Comparison of ENCODE assay signal across 16 cellular contexts in the genomic region with DNA sequence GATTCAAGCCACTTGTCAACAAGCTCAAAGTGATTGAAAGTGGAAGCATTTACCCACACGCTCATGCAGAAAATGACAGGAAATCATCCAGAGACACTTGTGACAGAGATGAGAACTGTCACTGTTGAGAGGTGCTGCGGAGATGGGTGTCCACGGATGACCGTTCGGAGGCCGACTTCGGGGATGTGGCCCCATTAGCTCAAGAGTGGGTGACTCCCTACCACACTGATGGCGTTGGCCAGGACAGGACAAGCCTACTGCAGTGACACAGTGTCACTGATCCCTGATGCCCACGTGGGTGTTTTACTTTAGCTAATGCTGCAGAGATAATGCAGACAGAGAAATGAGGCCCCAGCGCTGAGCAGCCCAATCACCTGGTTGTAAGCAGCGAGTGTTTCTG.
DNase-seq lines count a peak whose midpoint lies in the region; ATAC-seq, FAIRE-seq and TF ChIP-seq lines count a peak whose summit lies in the region.
"Had no signal": no experiment of that assay in that cellular context is flagged by ENCODE, and none has a peak within 500 bp of the region (broad histone marks: within the 10 kb centered on the region; RNA-seq: fewer than 3 reads in every experiment).

No MANE protein-coding gene starts in this region.

- no peaks in the 10 kb centered on the region for H4K20me1 ChIP-seq in K562 (replicated peaks; ENCODE audit: control insufficient read depth, insufficient read depth, low read length)

- no peak for TF ChIP-seq EP300 in K562 (IDR thresholded peaks at IDR 0.05; ENCODE audit: low read length)
- no peak for TF ChIP-seq EP300 in tibial nerve (IDR thresholded peaks at IDR 0.05)

- TF ChIP-seq POLR2A in K562 (conservative IDR thresholded peaks at IDR 0.05) (no peak), tibial nerve (IDR thresholded peaks at IDR 0.05) (no peak)

- BruUV-seq in K562 (replicated peaks; lab: Mats Ljungman, UMichigan): no TSS peak

- in situ Hi-C loops in K562 (cut with MboI): no loop called here

- intact Hi-C loops in K562 (cut with micrococcal nuclease): no loop called here

- FAIRE-seq in K562 (lab: Jason Lieb, UNC): no peak
- FAIRE-seq: colon had no signal

- peak; percentile 64 for ATAC-seq in T-helper 17 cell
- peak; percentile 14; the same call in 2 of the 3 replicates for ATAC-seq in K562

- H3K4me1 ChIP-seq in K562 (replicated peaks in 1 of 2; ENCODE audit: control insufficient read depth in 2 of 2, insufficient read depth in 2 of 2, low read length in 2 of 2): peaks cover 22 to 23% of the 10 kb centered on the region in 2 experiments
- H3K4me1 ChIP-seq in tibial nerve: no peaks in the 10 kb centered on the region
- H3K4me1 ChIP-seq: prostate gland had no signal

- WGBS in K562 (ENCODE audit: insufficient coverage, low coverage, missing lambda C conversion rate): 44% methylated on average over 11 of the region's 11 CpGs
- WGBS in tibial nerve, 2 donors: 80 to 84% methylated on average over 11 of the region's 11 CpGs

- no peak for TF ChIP-seq CTCF in K562 (IDR thresholded peaks at IDR 0.05 in 2 of 3, conservative IDR thresholded peaks at IDR 0.05 in 1 of 3; ENCODE audit: insufficient read depth in 2 of 3, low read depth in 1 of 3, low read length in 3 of 3)
- TF ChIP-seq CTCF in tibial nerve (IDR thresholded peaks at IDR 0.05): no peak

- H3K4me2 ChIP-seq in K562 (ENCODE audit: insufficient read depth, low read length): peak overlapping the region; percentile 12; the same call in 1 of the 2 replicates
- H3K4me2 ChIP-seq: SK-N-SH had no signal

- POLR2A ChIA-PET in K562 (lab: Yijun Ruan, JAX): interaction anchor here (0.7 kb wide), 1 partner anchor 9 kb away, joined by 3 read pairs; no protein-coding TSS in a partner anchor

- no peaks in the 10 kb centered on the region for H3K36me3 Mint-ChIP-seq in T-helper 17 cell (ENCODE audit: low read depth)

- peak overlapping the region; percentile 67 for H3K4me3 Mint-ChIP-seq in T-helper 17 cell

- H3K4me1 Mint-ChIP-seq in T-helper 17 cell: peaks cover 19% of the 10 kb centered on the region

- CTCF ChIA-PET in K562 (lab: Yijun Ruan, JAX; ENCODE audit: low intra/inter-chr PET ratio): no interaction called here

- peak overlapping the region; percentile 90 for H3K27ac Mint-ChIP-seq in T-helper 17 cell

- no peak overlapping the region for H2AFZ ChIP-seq in K562 (ENCODE audit: low read depth, low read length)

- H3K79me2 ChIP-seq in K562 (ENCODE audit: control insufficient read depth, insufficient read depth, low read length): no peaks in the 10 kb centered on the region

- H3K27me3 Mint-ChIP-seq in T-helper 17 cell: no peaks in the 10 kb centered on the region

- H3K36me3 ChIP-seq in K562 (ENCODE audit: control insufficient read depth, insufficient read depth, low read length) (no peaks in the 10 kb centered on the region), tibial nerve (no peaks in the 10 kb centered on the region)
- H3K36me3 ChIP-seq: prostate gland had no signal

- H3K9me3 ChIP-seq in T-helper 17 cell (ENCODE audit: control insufficient read depth, low read length, poor library complexity, severe bottlenecking) (no peaks in the 10 kb centered on the region), K562 (replicated peaks; ENCODE audit: control insufficient read depth, insufficient read depth, low read depth, low read length) (no peaks in the 10 kb centered on the region), tibial nerve (peaks cover 0 to 9% (median 0%) of the 10 kb centered on the region in 4 donors)
- H3K9me3 ChIP-seq: prostate gland, SK-N-SH had no signal

- no peaks in the 10 kb centered on the region for H3K9me1 ChIP-seq in K562 (ENCODE audit: control insufficient read depth, insufficient read depth, low read length)

- peak; percentile 16 to 50 for DNase-seq in stimulated activated CD4-positive, alpha-beta T cell treated with anti-CD3 and anti-CD28 coated beads, Interleukin-2, amount 100 ng/mL, for 24 hours
- no peak for DNase-seq in stimulated activated CD4-positive, alpha-beta T cell treated with anti-CD3 and anti-CD28 coated beads, Interleukin-4, amount 100 ng/mL, for 1 hour
- no peak for DNase-seq in T-helper 17 cell
- DNase-seq in K562 (ENCODE audit: extremely low read depth in 1 of 4, low spot score in 3 of 4): peak in 1 of 4 experiments; percentile 36
- DNase-seq in tibial nerve (ENCODE audit: low spot score in 2 of 2): no peak
- no peak for DNase-seq in activated gamma-delta T cell treated with Interleukin-2 at 50 U/mL for 16 hours
- DNase-seq in NOMO-1 (lab: John Stamatoyannopoulos, UW; ENCODE audit: unreplicated experiment in 2 of 2): no peak
- no peak for DNase-seq in SHP77 (lab: John Stamatoyannopoulos, UW)
- DNase-seq: amygdala, DMS153, foreskin melanocyte, NCI-H1417 treated with DMSO at 0.1 percent for 48 hours, NCI-H510A, SK-N-SH had no signal

- H3K4me3 ChIP-seq in K562: no peak overlapping the region
- no peak overlapping the region for H3K4me3 ChIP-seq in tibial nerve
- H3K4me3 ChIP-seq: prostate gland had no signal

- H3K27ac ChIP-seq in K562 (ENCODE audit: extremely low read depth, low read depth, low read length) (no peak overlapping the region), tibial nerve (no peak overlapping the region)
- H3K27ac ChIP-seq: prostate gland had no signal

- no peak for TF ChIP-seq RAD21 in K562 (CRISPR knock-in tag; conservative IDR thresholded peaks at IDR 0.05 in 1 of 2, IDR thresholded peaks at IDR 0.05 in 1 of 2)

- H3K9ac ChIP-seq in K562 (ENCODE audit: insufficient read depth in 1 of 2, low read depth in 2 of 2, low read length in 2 of 2): no peak overlapping the region; a peak in 1 of 4 replicates
- H3K9ac ChIP-seq: SK-N-SH had no signal

- H3K27me3 ChIP-seq in K562 (ENCODE audit: control insufficient read depth in 2 of 2, insufficient read depth in 2 of 2, low read length in 2 of 2) (no peaks in the 10 kb centered on the region), tibial nerve (no peaks in the 10 kb centered on the region)

TF ChIP-seq in K562, 482 proteins besides CTCF, POLR2A, EP300 and RAD21:
- TF ChIP-seq, protein P1, sequence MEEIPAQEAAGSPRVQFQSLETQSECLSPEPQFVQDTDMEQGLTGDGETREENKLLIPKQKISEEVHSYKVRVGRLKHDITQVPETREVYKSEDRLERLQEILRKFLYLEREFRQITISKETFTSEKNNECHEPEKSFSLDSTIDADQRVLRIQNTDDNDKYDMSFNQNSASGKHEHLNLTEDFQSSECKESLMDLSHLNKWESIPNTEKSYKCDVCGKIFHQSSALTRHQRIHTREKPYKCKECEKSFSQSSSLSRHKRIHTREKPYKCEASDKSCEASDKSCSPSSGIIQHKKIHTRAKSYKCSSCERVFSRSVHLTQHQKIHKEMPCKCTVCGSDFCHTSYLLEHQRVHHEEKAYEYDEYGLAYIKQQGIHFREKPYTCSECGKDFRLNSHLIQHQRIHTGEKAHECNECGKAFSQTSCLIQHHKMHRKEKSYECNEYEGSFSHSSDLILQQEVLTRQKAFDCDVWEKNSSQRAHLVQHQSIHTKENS (CRISPR knock-in tag; IDR thresholded peaks at IDR 0.05): no peak
- TF ChIP-seq, protein P2, sequence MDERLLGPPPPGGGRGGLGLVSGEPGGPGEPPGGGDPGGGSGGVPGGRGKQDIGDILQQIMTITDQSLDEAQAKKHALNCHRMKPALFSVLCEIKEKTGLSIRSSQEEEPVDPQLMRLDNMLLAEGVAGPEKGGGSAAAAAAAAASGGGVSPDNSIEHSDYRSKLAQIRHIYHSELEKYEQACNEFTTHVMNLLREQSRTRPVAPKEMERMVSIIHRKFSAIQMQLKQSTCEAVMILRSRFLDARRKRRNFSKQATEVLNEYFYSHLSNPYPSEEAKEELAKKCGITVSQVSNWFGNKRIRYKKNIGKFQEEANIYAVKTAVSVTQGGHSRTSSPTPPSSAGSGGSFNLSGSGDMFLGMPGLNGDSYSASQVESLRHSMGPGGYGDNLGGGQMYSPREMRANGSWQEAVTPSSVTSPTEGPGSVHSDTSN (CRISPR knock-in tag; IDR thresholded peaks at IDR 0.05; ENCODE audit: low read depth): no peak
- TF ChIP-seq, protein P2 (tag; conservative IDR thresholded peaks at IDR 0.05; ENCODE audit: low read depth): 0 out of 2 replicates have a peak, but pooled peaks have one; percentile 9
- peak; percentile 46 for TF ChIP-seq EGR1 (conservative IDR thresholded peaks at IDR 0.05)

Comparison
In these comparisons a context has a peak if more than half of its experiments do, and no peak if none do; other contexts are left out.
1. DNase-seq: peak in stimulated activated CD4-positive, alpha-beta T cell treated with anti-CD3 and anti-CD28 coated beads, Interleukin-2, amount 100 ng/mL, for 24 hours (2 of 2); none in stimulated activated CD4-positive, alpha-beta T cell treated with anti-CD3 and anti-CD28 coated beads, Interleukin-4, amount 100 ng/mL, for 1 hour (single experiment), T-helper 17 cell (0 of 3), tibial nerve (0 of 2), activated gamma-delta T cell treated with Interleukin-2 at 50 U/mL for 16 hours (single experiment), NOMO-1 (0 of 2) and SHP77 (0 of 2).